ENCODE assay signal across 15 cellular contexts in genomic region chr9:6873862-6874261, GRCh38.
A peak's percentile ranks its signal among the peaks of the same experiment; 100 is the strongest.
DNase-seq lines count a peak whose midpoint lies in the region; ATAC-seq lines count a peak whose summit lies in the region.
"Had no signal": no experiment of that assay in that cellular context is flagged by ENCODE, and none has a peak within 500 bp of the region (broad histone marks: within the 10 kb centered on the region; RNA-seq: fewer than 3 reads in every experiment).

No MANE protein-coding gene starts in this region.

- peaks cover 4% of the 10 kb centered on the region for H3K36me3 Mint-ChIP-seq in activated CD4-positive, alpha-beta memory T cell treated with anti-CD3 and anti-CD28 coated beads for 36 hours
- peaks cover 16% of the 10 kb centered on the region for H3K36me3 Mint-ChIP-seq in activated CD4-positive, alpha-beta memory T cell treated with anti-CD3 and anti-CD28 coated beads, Interleukin-2, amount 10 ng/mL, durations not matched to agents 7 days and 5 days (ENCODE audit: low read depth)
- H3K36me3 Mint-ChIP-seq in activated naive CD8-positive, alpha-beta T cell treated with anti-CD3 and anti-CD28 coated beads for 36 hours = peaks cover 34% of the 10 kb centered on the region

- H3K27me3 Mint-ChIP-seq in activated CD4-positive, alpha-beta memory T cell treated with anti-CD3 and anti-CD28 coated beads for 36 hours = no peaks in the 10 kb centered on the region
- no peaks in the 10 kb centered on the region for H3K27me3 Mint-ChIP-seq in activated CD4-positive, alpha-beta memory T cell treated with anti-CD3 and anti-CD28 coated beads, Interleukin-2, amount 10 ng/mL, durations not matched to agents 7 days and 5 days
- no peaks in the 10 kb centered on the region for H3K27me3 Mint-ChIP-seq in activated naive CD8-positive, alpha-beta T cell treated with anti-CD3 and anti-CD28 coated beads for 36 hours

- H3K27ac Mint-ChIP-seq in activated CD4-positive, alpha-beta memory T cell treated with anti-CD3 and anti-CD28 coated beads for 36 hours = no peak overlapping the region
- H3K27ac Mint-ChIP-seq in activated CD4-positive, alpha-beta memory T cell treated with anti-CD3 and anti-CD28 coated beads, Interleukin-2, amount 10 ng/mL, durations not matched to agents 7 days and 5 days = no peak overlapping the region
- peak overlapping the region; percentile 62 for H3K27ac Mint-ChIP-seq in activated naive CD8-positive, alpha-beta T cell treated with anti-CD3 and anti-CD28 coated beads for 36 hours
- H3K27ac Mint-ChIP-seq: nephron had no signal

- CTCF ChIA-PET in activated CD4-positive, alpha-beta memory T cell treated with anti-CD3 and anti-CD28 coated beads for 36 hours (lab: Charles Lee) = interaction anchor here (0.9 kb wide), 1 partner anchor 46 kb away, joined by 3 read pairs; no protein-coding TSS in a partner anchor
- CTCF ChIA-PET in activated CD4-positive, alpha-beta memory T cell treated with anti-CD3 and anti-CD28 coated beads, Interleukin-2, amount 10 ng/mL, durations not matched to agents 7 days and 5 days (lab: Charles Lee) = interaction anchor here (0.8 kb wide), 1 partner anchor 14 kb away, joined by 3 read pairs; no protein-coding TSS in a partner anchor

- peaks cover 5% of the 10 kb centered on the region for H3K9me3 Mint-ChIP-seq in activated CD4-positive, alpha-beta memory T cell treated with anti-CD3 and anti-CD28 coated beads for 36 hours
- peaks cover 4% of the 10 kb centered on the region for H3K9me3 Mint-ChIP-seq in activated CD4-positive, alpha-beta memory T cell treated with anti-CD3 and anti-CD28 coated beads, Interleukin-2, amount 10 ng/mL, durations not matched to agents 7 days and 5 days
- H3K9me3 Mint-ChIP-seq in activated naive CD8-positive, alpha-beta T cell treated with anti-CD3 and anti-CD28 coated beads for 36 hours = no peaks in the 10 kb centered on the region
- H3K9me3 Mint-ChIP-seq: nephron had no signal

- intact Hi-C loops in activated CD4-positive, alpha-beta memory T cell treated with anti-CD3 and anti-CD28 coated beads for 36 hours (cut with micrococcal nuclease) = no loop called here

- no peak overlapping the region for H3K4me3 Mint-ChIP-seq in activated CD4-positive, alpha-beta memory T cell treated with anti-CD3 and anti-CD28 coated beads for 36 hours
- no peak overlapping the region for H3K4me3 Mint-ChIP-seq in activated CD4-positive, alpha-beta memory T cell treated with anti-CD3 and anti-CD28 coated beads, Interleukin-2, amount 10 ng/mL, durations not matched to agents 7 days and 5 days
- H3K4me3 Mint-ChIP-seq in activated naive CD8-positive, alpha-beta T cell treated with anti-CD3 and anti-CD28 coated beads for 36 hours = peak overlapping the region; percentile 3
- H3K4me3 Mint-ChIP-seq: nephron had no signal

- POLR2A ChIA-PET in activated CD4-positive, alpha-beta memory T cell treated with anti-CD3 and anti-CD28 coated beads for 36 hours (lab: Charles Lee) = interaction anchor here (1.2 kb wide), 1 partner anchor 116 kb away, joined by 4 read pairs; the partner anchor contains the start of gene KDM4C
- POLR2A ChIA-PET in activated CD4-positive, alpha-beta memory T cell treated with anti-CD3 and anti-CD28 coated beads, Interleukin-2, amount 10 ng/mL, durations not matched to agents 7 days and 5 days (lab: Charles Lee) = no interaction called here

- peaks cover 37% of the 10 kb centered on the region for H3K4me1 Mint-ChIP-seq in activated CD4-positive, alpha-beta memory T cell treated with anti-CD3 and anti-CD28 coated beads for 36 hours (ENCODE audit: low read depth)
- no peaks in the 10 kb centered on the region for H3K4me1 Mint-ChIP-seq in activated CD4-positive, alpha-beta memory T cell treated with anti-CD3 and anti-CD28 coated beads, Interleukin-2, amount 10 ng/mL, durations not matched to agents 7 days and 5 days
- peaks cover 65% of the 10 kb centered on the region for H3K4me1 Mint-ChIP-seq in activated naive CD8-positive, alpha-beta T cell treated with anti-CD3 and anti-CD28 coated beads for 36 hours
- H3K4me1 Mint-ChIP-seq: nephron had no signal

- peak; percentile 19 for DNase-seq in activated CD4-positive, alpha-beta memory T cell treated with anti-CD3 and anti-CD28 coated beads for 36 hours
- no peak for DNase-seq in activated CD4-positive, alpha-beta memory T cell treated with anti-CD3 and anti-CD28 coated beads, Interleukin-2, amount 10 ng/mL, durations not matched to agents 7 days and 5 days
- peak; percentile 61 for DNase-seq in activated naive CD8-positive, alpha-beta T cell treated with anti-CD3 and anti-CD28 coated beads for 36 hours
- DNase-seq in glomerular endothelial cell (ENCODE audit: extremely low read depth, low read depth, low spot score) = peak; percentile 23
- DNase-seq in stimulated activated CD8-positive, alpha-beta memory T cell treated with anti-CD3 and anti-CD28 coated beads, Interleukin-7, amount 100 ng/mL, for 4 hours (ENCODE audit: low read depth in 2 of 2) = peak; percentile 12 to 14
- no peak for DNase-seq in LoVo (ENCODE audit: low spot score)
- DNase-seq in GM19238 (ENCODE audit: insufficient read length, low spot score) = no peak
- DNase-seq: activated CD4-positive, CD25-positive, alpha-beta regulatory T cell; DMS53; NCI-H69; stimulated activated CD4-positive, alpha-beta T cell treated with anti-CD3 and anti-CD28 coated beads, Interleukin-12 subunit alpha, Interleukin-12 subunit beta, amount 100 ng/mL, for 4 hours; stimulated activated naive CD4-positive, alpha-beta T cell treated with Interleukin-2 at 50 U/mL for 16 hours had no signal

- no peak for ATAC-seq in GM18909 (IDR thresholded peaks at IDR 0.05; ENCODE audit: poor library complexity, unreplicated experiment)
- ATAC-seq: A549 had no signal

Comparison
In these comparisons a context has a peak if more than half of its experiments do, and no peak if none do; other contexts are left out.
1. DNase-seq: peak in activated CD4-positive, alpha-beta memory T cell treated with anti-CD3 and anti-CD28 coated beads for 36 hours (single experiment), activated naive CD8-positive, alpha-beta T cell treated with anti-CD3 and anti-CD28 coated beads for 36 hours (single experiment), glomerular endothelial cell (single experiment) and stimulated activated CD8-positive, alpha-beta memory T cell treated with anti-CD3 and anti-CD28 coated beads, Interleukin-7, amount 100 ng/mL, for 4 hours (2 of 2); none in activated CD4-positive, alpha-beta memory T cell treated with anti-CD3 and anti-CD28 coated beads, Interleukin-2, amount 10 ng/mL, durations not matched to agents 7 days and 5 days (single experiment), LoVo (single experiment) and GM19238 (single experiment).